Comparison of ENCODE assay signal across 9 cellular contexts in genomic region chr2:101737478-101738240, GRCh38. TPM values are rescaled to one million over a fixed set of nuclear protein-coding genes. Genes with fewer than 3 reads are reported as not detected.
A peak's percentile ranks its signal among the peaks of the same experiment; 100 is the strongest.
DNase-seq lines count a peak whose midpoint lies in the region; ATAC-seq and TF ChIP-seq lines count a peak whose summit lies in the region.
"Had no signal": no experiment of that assay in that cellular context is flagged by ENCODE, and none has a peak within 500 bp of the region (broad histone marks: within the 10 kb centered on the region; RNA-seq: fewer than 3 reads in every experiment).

No MANE protein-coding gene starts in this region.

- in situ Hi-C loops in brain microvascular endothelial cell (cut with HindIII; ENCODE audit: low pct_ligation_motif_present, low sequenced_read_pairs): no loop called here

- peak overlapping the region in 9 of 12 donors; percentile 38 to 73 (median 64) for H3K27ac ChIP-seq in heart left ventricle
- H3K27ac ChIP-seq in brain microvascular endothelial cell: peak overlapping the region; percentile 22
- peak overlapping the region; percentile 83 for H3K27ac ChIP-seq in temporal lobe (ENCODE audit: low read depth, low read length)

- no peak for DNase-seq in heart left ventricle
- no peak for DNase-seq in Right ventricle myocardium superior
- no peak for DNase-seq in brain microvascular endothelial cell
- DNase-seq in medulla oblongata (ENCODE audit: extremely low spot score): peak; percentile 33
- no peak for DNase-seq in NCI-H748 (lab: John Stamatoyannopoulos, UW; ENCODE audit: unreplicated experiment)
- no peak for DNase-seq in stimulated activated naive CD4-positive, alpha-beta T cell treated with Interleukin-2 at 50 U/mL for 16 hours (lab: John Stamatoyannopoulos, UW)
- DNase-seq: NCI-H510A had no signal

- H3K36me3 ChIP-seq in heart left ventricle (no peaks in the 10 kb centered on the region), brain microvascular endothelial cell (replicated peaks) (no peaks in the 10 kb centered on the region)

- WGBS in heart left ventricle, 4 donors: 56 to 68% (median 66%) methylated on average over 3 of the region's 3 CpGs

- TF ChIP-seq CTCF in heart left ventricle (IDR thresholded peaks at IDR 0.05) (no peak), brain microvascular endothelial cell (IDR thresholded peaks at IDR 0.05; ENCODE audit: low read depth, low read length, missing control alignments) (no peak)

- ATAC-seq in heart left ventricle (peak in 3 of 4 donors; percentile 39 to 62 (median 55)), Right ventricle myocardium superior (ENCODE audit: poor library complexity) (no peak), HG03097 (IDR thresholded peaks at IDR 0.05; ENCODE audit: low FRiP score, unreplicated experiment) (no peak)

- H3K27me3 ChIP-seq in heart left ventricle (no peaks in the 10 kb centered on the region), brain microvascular endothelial cell (replicated peaks) (no peaks in the 10 kb centered on the region)

- peaks cover 30 to 94% (median 82%) of the 10 kb centered on the region in 12 donors for H3K4me1 ChIP-seq in heart left ventricle

- no peaks in the 10 kb centered on the region for H3K9me3 ChIP-seq in heart left ventricle

- H3K4me3 ChIP-seq in heart left ventricle (no peak overlapping the region), brain microvascular endothelial cell (ENCODE audit: low read depth, low read length) (no peak overlapping the region)

- no peak for TF ChIP-seq POLR2A in heart left ventricle (IDR thresholded peaks at IDR 0.05)

- intact Hi-C loops in heart left ventricle (cut with DNase I) (loop anchor here in 1 of 10 donors (5.0 kb wide), 1 partner anchor 35 kb away; no protein-coding TSS in a partner anchor), Right ventricle myocardium superior (cut with DNase I) (no loop called here)

RNA-seq across cellular contexts. Expression of gene MAP4K4, which starts 40.2 kb away (rescaled TPM):
- 100 to 1,000 TPM in 6 of 9 donors, 10 to 100 TPM in 3; 65.3 to 146 (median 114) TPM for total RNA-seq in heart left ventricle
- 100 to 1,000 TPM in 1 of 2 donors, 10 to 100 TPM in 1; 52.7 to 192 TPM for polyA plus RNA-seq in heart left ventricle
- 76.9 TPM for total RNA-seq in Right ventricle myocardium superior
- total RNA-seq in temporal lobe: 169 TPM

Comparison
In these comparisons a context has a peak if more than half of its experiments do, and no peak if none do; other contexts are left out.
1. ATAC-seq: peak in heart left ventricle (3 of 4); none in Right ventricle myocardium superior (single experiment) and HG03097 (single experiment).
2. H3K27ac ChIP-seq: peak in every context shown above with its lines; median percentile 83 in temporal lobe; 64 in heart left ventricle; 22 in brain microvascular endothelial cell.